ENCODE assay signal across 23 cellular contexts in the genomic region with DNA sequence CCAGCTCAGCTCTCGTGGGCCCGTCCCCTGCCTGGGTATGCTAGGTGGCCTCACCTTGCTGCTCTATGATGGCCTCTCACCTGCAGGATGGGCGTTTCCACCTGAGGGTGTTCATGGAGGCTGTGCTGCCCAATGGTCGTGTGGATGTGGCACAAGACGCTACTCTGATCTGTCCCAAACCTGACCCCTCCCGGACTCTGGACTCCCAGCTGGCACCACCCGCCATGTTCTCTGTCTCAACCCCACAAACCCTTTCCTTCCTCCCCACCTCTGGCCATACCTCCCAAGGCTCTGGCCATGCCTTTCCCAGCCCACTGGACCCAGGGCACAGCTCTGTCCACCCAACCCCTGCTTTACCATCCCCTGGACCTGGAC. TPM values are rescaled to one million over a fixed set of nuclear protein-coding genes. Genes with fewer than 3 reads are reported as not detected.
"Had no signal": no experiment of that assay in that cellular context is flagged by ENCODE, and none has a peak within 500 bp of the region (broad histone marks: within the 10 kb centered on the region; RNA-seq: fewer than 3 reads in every experiment).

No MANE protein-coding gene starts in this region.

- H3K27ac Mint-ChIP-seq: activated T-cell treated with anti-CD3 and anti-CD28 coated beads, Interleukin-2, amount 50 U/mL, for 72 hours; stimulated activated naive CD8-positive, alpha-beta T cell treated with anti-CD3 and anti-CD28 coated beads, Interleukin-15, Interleukin-2, amounts not matched to agents 100 ng/mL and 50 ng/mL, for 24 hours; T-cell had no signal

- H3K9me3 ChIP-seq: adrenal gland, esophagus squamous epithelium, suprapubic skin, upper lobe of left lung had no signal

- DNase-seq: activated CD4-positive, alpha-beta T cell treated with anti-CD3 and anti-CD28 coated beads, Interleukin-2, amount 50 U/mL, for 4 hours; activated CD4-positive, CD25-positive, alpha-beta regulatory T cell treated with anti-CD3 and anti-CD28 coated beads, Interleukin-2, amount 50 U/mL, for 72 hours; activated effector memory CD4-positive, alpha-beta T cell treated with anti-CD3 and anti-CD28 coated beads, Interleukin-2, amount 50 U/mL, for 16 hours; activated naive CD4-positive, alpha-beta T cell treated with anti-CD3 and anti-CD28 coated beads, Interleukin-2, amount 50 U/mL, for 16 hours; activated T-cell treated with anti-CD3 and anti-CD28 coated beads, Interleukin-2, amount 50 U/mL, for 72 hours; dermis blood vessel endothelial cell; effector memory CD4-positive, alpha-beta T cell; esophagus squamous epithelium; left cardiac atrium; mesendoderm; naive thymus-derived CD8-positive, alpha-beta T cell; retina; SIG-M5; T-cell; T1000 had no signal

- H3K36me3 Mint-ChIP-seq: naive thymus-derived CD8-positive, alpha-beta T cell; T-cell had no signal

- ATAC-seq: activated T-cell treated with anti-CD3 and anti-CD28 coated beads, Interleukin-2, amount 50 U/mL, for 72 hours; left cardiac atrium; SK-N-SH treated with all-trans-retinoic acid at 6 μM for 48 hours had no signal

- H3K9me3 Mint-ChIP-seq: activated T-cell treated with anti-CD3 and anti-CD28 coated beads, Interleukin-2, amount 50 U/mL, for 72 hours; naive thymus-derived CD8-positive, alpha-beta T cell; stimulated activated naive CD8-positive, alpha-beta T cell treated with anti-CD3 and anti-CD28 coated beads, Interleukin-15, Interleukin-2, amounts not matched to agents 100 ng/mL and 50 ng/mL, for 24 hours; T-cell had no signal

- H3K27me3 ChIP-seq: adrenal gland, esophagus squamous epithelium, suprapubic skin, upper lobe of left lung had no signal

- H3K4me3 Mint-ChIP-seq: activated T-cell treated with anti-CD3 and anti-CD28 coated beads, Interleukin-2, amount 50 U/mL, for 72 hours; stimulated activated naive CD8-positive, alpha-beta T cell treated with anti-CD3 and anti-CD28 coated beads, Interleukin-15, Interleukin-2, amounts not matched to agents 100 ng/mL and 50 ng/mL, for 24 hours; T-cell had no signal

- H3K27me3 Mint-ChIP-seq: stimulated activated naive CD8-positive, alpha-beta T cell treated with anti-CD3 and anti-CD28 coated beads, Interleukin-15, Interleukin-2, amounts not matched to agents 100 ng/mL and 50 ng/mL, for 24 hours had no signal

- H3K27ac ChIP-seq: adrenal gland, esophagus squamous epithelium, suprapubic skin, upper lobe of left lung had no signal

- H3K4me3 ChIP-seq: adrenal gland, esophagus squamous epithelium, suprapubic skin, upper lobe of left lung had no signal

- H3K36me3 ChIP-seq: adrenal gland, esophagus squamous epithelium, suprapubic skin, upper lobe of left lung had no signal

RNA-seq across cellular contexts. Expression of gene ZP1, which starts 2.1 kb away (rescaled TPM):
- total RNA-seq: activated T-cell treated with anti-CD3 and anti-CD28 coated beads, Interleukin-2, amount 50 U/mL, for 72 hours; bronchial epithelial cell; cerebellum; dermis blood vessel endothelial cell; esophagus squamous epithelium; left cardiac atrium; naive thymus-derived CD8-positive, alpha-beta T cell; skeletal muscle tissue; upper lobe of left lung had no signal
- polyA plus RNA-seq: naive thymus-derived CD8-positive, alpha-beta T cell had no signal

RNA-seq across cellular contexts. Expression of gene PTGDR2, which starts 13.7 kb away (rescaled TPM):
- total RNA-seq: bronchial epithelial cell, dermis blood vessel endothelial cell had no signal
